8 cellular contexts compared by ENCODE assay signal in genomic region chr7:100825215-100825671, GRCh38. TPM values are rescaled to one million over a fixed set of nuclear protein-coding genes. Genes with fewer than 3 reads are reported as not detected.
DNase-seq lines count a peak whose midpoint lies in the region; ATAC-seq, FAIRE-seq and TF ChIP-seq lines count a peak whose summit lies in the region.

No MANE protein-coding gene starts in this region.

- peak overlapping the region; percentile 98 for H3K4me2 ChIP-seq in A549

- no peak for FAIRE-seq in A549 (lab: Jason Lieb, UNC)

- TF ChIP-seq CTCF in A549 (IDR thresholded peaks at IDR 0.05) (no peak), fibroblast of pulmonary artery (IDR thresholded peaks at IDR 0.05; ENCODE audit: low read length, missing control alignments) (no peak)

- no peak for TF ChIP-seq POLR2A in A549 (IDR thresholded peaks at IDR 0.05; ENCODE audit: low read length)

- TF ChIP-seq RAD21 in A549 (conservative IDR thresholded peaks at IDR 0.05 in 1 of 2, IDR thresholded peaks at IDR 0.05 in 1 of 2) = no peak

- peak overlapping the region; percentile 100; the same call in 1 of the 3 replicates for H3K4me3 ChIP-seq in A549
- peak overlapping the region; percentile 66 for H3K4me3 ChIP-seq in NT2/D1 (ENCODE audit: insufficient read length, low read depth)
- peak overlapping the region; percentile 77 for H3K4me3 ChIP-seq in fibroblast of pulmonary artery (replicated peaks; ENCODE audit: low read depth, low read length)
- peak overlapping the region; percentile 59 to 75 for H3K4me3 ChIP-seq in muscle layer of duodenum (ENCODE audit: low read depth in 1 of 2, low read length in 2 of 2)

- POLR2A ChIA-PET in A549 (lab: Yijun Ruan, JAX) = interaction anchor here (0.8 to 1.0 kb wide), 3 partner anchors 13 to 26 kb away, joined by 3 to 5 read pairs (median 3); no protein-coding TSS in a partner anchor

- CTCF ChIA-PET in A549 (lab: Yijun Ruan, JAX) = interaction anchor here (0.7 to 18.3 kb wide), 16 partner anchors 9 to 133 kb away, joined by 3 to 317 read pairs (median 4); partner anchors contain the start of genes EPO, POP7 and SLC12A9

- WGBS in A549 (ENCODE audit: missing lambda C conversion rate) = 79% methylated on average over 16 of the region's 16 CpGs

- H3K4me1 ChIP-seq in A549 (peaks cover 21% of the 10 kb centered on the region; the same call in 2 of the 3 replicates), NT2/D1 (ENCODE audit: insufficient read depth, insufficient read length) (peaks cover 7% of the 10 kb centered on the region), muscle layer of duodenum (ENCODE audit: control insufficient read depth in 1 of 2, insufficient read depth in 2 of 2, low read length in 2 of 2) (peaks cover 5 to 23% of the 10 kb centered on the region in 2 donors)

- TF ChIP-seq EP300 in A549 (IDR thresholded peaks at IDR 0.05) = no peak

- H3K9me3 ChIP-seq in A549 = no peaks in the 10 kb centered on the region
- H3K9me3 ChIP-seq in NT2/D1 (ENCODE audit: insufficient read depth, low read length) = no peaks in the 10 kb centered on the region
- no peaks in the 10 kb centered on the region for H3K9me3 ChIP-seq in muscle layer of duodenum (ENCODE audit: control insufficient read depth in 1 of 2, low read length in 2 of 2)

- H3K9ac ChIP-seq in NT2/D1 (ENCODE audit: insufficient read length, low read depth) = peak overlapping the region; percentile 87

- peak overlapping the region in 1 of 2 experiments; percentile 99; a peak in 3 of 6 replicates for H3K27ac ChIP-seq in A549
- H3K27ac ChIP-seq in muscle layer of duodenum (ENCODE audit: low read length) = peak overlapping the region; percentile 65

- H3K36me3 ChIP-seq in NT2/D1 (ENCODE audit: insufficient read depth, insufficient read length, low read length) = peaks cover 40% of the 10 kb centered on the region
- H3K36me3 ChIP-seq in muscle layer of duodenum (ENCODE audit: control insufficient read depth in 1 of 2, insufficient read depth in 2 of 2, low read length in 2 of 2) = peaks cover 0 to 32% of the 10 kb centered on the region in 2 donors

- H3K27me3 ChIP-seq in NT2/D1 (ENCODE audit: insufficient read depth, insufficient read length) (no peaks in the 10 kb centered on the region), muscle layer of duodenum (ENCODE audit: low read depth, low read length) (no peaks in the 10 kb centered on the region)

- DNase-seq in A549 (ENCODE audit: low read depth in 1 of 2, low spot score in 1 of 2) = no peak
- no peak for DNase-seq in NT2/D1 (ENCODE audit: low read depth, low spot score)
- peak; percentile 39 for DNase-seq in fibroblast of pulmonary artery (ENCODE audit: low read depth)
- no peak for DNase-seq in NCI-H510A (lab: John Stamatoyannopoulos, UW)
- DNase-seq in stimulated activated CD8-positive, alpha-beta memory T cell treated with anti-CD3 and anti-CD28 coated beads, Interleukin-4, amount 100 ng/mL, for 48 hours = no peak

- no peak for ATAC-seq in A549
- ATAC-seq in HG03565 (IDR thresholded peaks at IDR 0.05; ENCODE audit: unreplicated experiment) = no peak
- no peak for ATAC-seq in GM18909 (IDR thresholded peaks at IDR 0.05; ENCODE audit: poor library complexity, unreplicated experiment)

TF ChIP-seq in A549, 52 proteins besides CTCF, POLR2A, EP300 and RAD21:
- no peak for TF ChIP-seq FOSB (CRISPR knock-in tag; IDR thresholded peaks at IDR 0.05)

RNA-seq across cellular contexts. Expression of gene EPHB4, which starts 2.1 kb away (rescaled TPM):
- polyA plus RNA-seq in A549 (2011; rRNA removed) (37.8 and 40.5 TPM in 2 replicates), A549 (2017; fragmentation: RNase III; extraction: RNeasy Plus Mini Kit Qiagen cat#74134 plus additional on column Dnase treatment) (25.7 to 32.9 TPM (median 30.4 TPM) in 3 replicates)
- 30.1 and 30.9 TPM in 2 replicates for polyA plus RNA-seq in A549 (2012; cell fraction: cytosol; rRNA removed)
- polyA plus RNA-seq in A549 (2012; cell fraction: nucleus; rRNA removed) = 69.4 and 86.9 TPM in 2 replicates
- polyA minus RNA-seq in A549 (2011; rRNA and poly(A)+ RNA removed) = 51.3 and 67.1 TPM in 2 replicates

RNA-seq across cellular contexts. Expression of gene SLC12A9, which starts 27.3 kb away (rescaled TPM):
- polyA plus RNA-seq in A549 (2011; rRNA removed) = 6.2 and 7.0 TPM in 2 replicates
- 12.3 and 17.1 TPM in 2 replicates for polyA plus RNA-seq in A549 (2012; cell fraction: cytosol; rRNA removed)
- polyA plus RNA-seq in A549 (2012; cell fraction: nucleus; rRNA removed) = 68.4 and 69.7 TPM in 2 replicates
- polyA plus RNA-seq in A549 (2017; fragmentation: RNase III; extraction: RNeasy Plus Mini Kit Qiagen cat#74134 plus additional on column Dnase treatment) = 12.1 to 14.3 TPM (median 13.4 TPM) in 3 replicates
- 11.3 and 17.6 TPM in 2 replicates for polyA minus RNA-seq in A549 (2011; rRNA and poly(A)+ RNA removed)

RNA-seq across cellular contexts. Expression of gene TRIP6, which starts 41.9 kb away (rescaled TPM):
- polyA plus RNA-seq in A549 (2011; rRNA removed) (14.8 and 18.0 TPM in 2 replicates), A549 (2017; fragmentation: RNase III; extraction: RNeasy Plus Mini Kit Qiagen cat#74134 plus additional on column Dnase treatment) (38.2 to 38.5 TPM (median 38.3 TPM) in 3 replicates)
- polyA plus RNA-seq in A549 (2012; cell fraction: cytosol; rRNA removed) = 40.0 and 46.3 TPM in 2 replicates
- 46.1 and 58.6 TPM in 2 replicates for polyA plus RNA-seq in A549 (2012; cell fraction: nucleus; rRNA removed)
- 11.3 and 11.6 TPM in 2 replicates for polyA minus RNA-seq in A549 (2011; rRNA and poly(A)+ RNA removed)

RNA-seq across cellular contexts. Expression of gene SRRT, which starts 49.7 kb away (rescaled TPM):
- polyA plus RNA-seq in A549 (2011; rRNA removed) (49.9 and 52.2 TPM in 2 replicates), A549 (2017; fragmentation: RNase III; extraction: RNeasy Plus Mini Kit Qiagen cat#74134 plus additional on column Dnase treatment) (153 to 194 TPM (median 182 TPM) in 3 replicates)
- 87.7 and 96.2 TPM in 2 replicates for polyA plus RNA-seq in A549 (2012; cell fraction: cytosol; rRNA removed)
- 252 and 279 TPM in 2 replicates for polyA plus RNA-seq in A549 (2012; cell fraction: nucleus; rRNA removed)
- polyA minus RNA-seq in A549 (2011; rRNA and poly(A)+ RNA removed) = 58.3 and 64.1 TPM in 2 replicates
